In the genomic region with DNA sequence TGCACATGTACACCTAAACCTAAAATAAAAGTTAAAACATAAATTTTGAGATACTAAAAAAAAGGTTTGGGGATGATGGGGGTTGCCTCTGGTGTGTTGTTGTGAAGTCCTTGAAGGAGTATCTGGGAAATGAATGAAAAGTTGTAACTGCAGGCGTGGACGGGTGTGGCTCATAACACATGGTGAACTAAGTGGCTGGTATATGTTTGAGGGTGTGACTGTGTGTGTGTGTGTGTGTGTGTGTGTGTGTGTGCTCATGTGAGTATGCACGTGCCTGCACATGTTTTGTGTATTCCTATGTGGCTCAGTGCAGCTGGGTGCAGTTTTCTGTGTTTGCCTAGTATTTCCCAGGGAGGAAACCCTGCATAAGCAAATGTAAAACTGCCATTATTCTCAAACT, we compare ENCODE assay signal across 21 cellular contexts.
DNase-seq lines count a peak whose midpoint lies in the region; ATAC-seq and TF ChIP-seq lines count a peak whose summit lies in the region.
"Had no signal": no experiment of that assay in that cellular context is flagged by ENCODE, and none has a peak within 500 bp of the region (broad histone marks: within the 10 kb centered on the region; RNA-seq: fewer than 3 reads in every experiment).

No MANE protein-coding gene starts in this region.

- H3K79me2 ChIP-seq in mammary epithelial cell (ENCODE audit: insufficient read depth, low read length) = no peaks in the 10 kb centered on the region
- H3K79me2 ChIP-seq in smooth muscle cell (ENCODE audit: low read depth) = no peaks in the 10 kb centered on the region

- H3K9ac ChIP-seq in mammary epithelial cell (ENCODE audit: insufficient read depth, low read length) (no peak overlapping the region), smooth muscle cell (ENCODE audit: low read depth) (no peak overlapping the region)
- H3K9ac ChIP-seq: BLaER1 had no signal

- TF ChIP-seq CTCF in mammary epithelial cell (conservative IDR thresholded peaks at IDR 0.05 in 1 of 2, IDR thresholded peaks at IDR 0.05 in 1 of 2; ENCODE audit: extremely low read depth in 1 of 2, insufficient read depth in 1 of 2, low read depth in 1 of 2, low read length in 2 of 2) (no peak), epithelial cell of esophagus (IDR thresholded peaks at IDR 0.05; ENCODE audit: insufficient read depth, low read depth, low read length, missing control alignments) (no peak), foreskin keratinocyte (conservative IDR thresholded peaks at IDR 0.05) (no peak), smooth muscle cell (IDR thresholded peaks at IDR 0.05; ENCODE audit: borderline replicate concordance, insufficient read depth, poor library complexity, severe bottlenecking) (no peak)

- no peaks in the 10 kb centered on the region for H3K36me3 ChIP-seq in mammary epithelial cell (ENCODE audit: insufficient read depth, low read length)
- no peaks in the 10 kb centered on the region for H3K36me3 ChIP-seq in smooth muscle cell (ENCODE audit: low read depth)
- H3K36me3 ChIP-seq: BLaER1, HAP-1 had no signal

- peaks cover 3% of the 10 kb centered on the region for H3K4me1 ChIP-seq in mammary epithelial cell (ENCODE audit: insufficient read depth, low read length)
- H3K4me1 ChIP-seq in foreskin keratinocyte = no peaks in the 10 kb centered on the region
- H3K4me1 ChIP-seq in smooth muscle cell (ENCODE audit: low read depth) = no peaks in the 10 kb centered on the region
- H3K4me1 ChIP-seq: BLaER1 had no signal

- no peaks in the 10 kb centered on the region for H3K4me1 Mint-ChIP-seq in activated T-helper 1 cell treated with anti-CD3 and anti-CD28 coated beads, Interleukin-12 subunit alpha, Interleukin-12 subunit beta, Interleukin-2, Interleukin-4 antibody, amounts not matched to agents 30 ng/mL and 10 ng/mL and 1 ng/mL, durations not matched to agents 14 hours and 24 hours and 36 hours (ENCODE audit: low read depth)
- H3K4me1 Mint-ChIP-seq: B cell; CD4-positive, CD25-positive, alpha-beta regulatory T cell had no signal

- no peaks in the 10 kb centered on the region for H3K27me3 ChIP-seq in mammary epithelial cell (ENCODE audit: insufficient read depth, low read length)
- H3K27me3 ChIP-seq in foreskin keratinocyte = no peaks in the 10 kb centered on the region
- H3K27me3 ChIP-seq in smooth muscle cell (ENCODE audit: low read depth) = no peaks in the 10 kb centered on the region
- H3K27me3 ChIP-seq: BLaER1 had no signal

- CTCF ChIA-PET in mammary epithelial cell (lab: Charles Lee; ENCODE audit: low non-redundant PET) = no interaction called here

- no peak overlapping the region for H3K4me3 Mint-ChIP-seq in activated T-helper 1 cell treated with anti-CD3 and anti-CD28 coated beads, Interleukin-12 subunit alpha, Interleukin-12 subunit beta, Interleukin-2, Interleukin-4 antibody, amounts not matched to agents 30 ng/mL and 10 ng/mL and 1 ng/mL, durations not matched to agents 14 hours and 24 hours and 36 hours
- H3K4me3 Mint-ChIP-seq: B cell; CD4-positive, CD25-positive, alpha-beta regulatory T cell; CD8-positive, alpha-beta T cell; HFFc6 had no signal

- H3K9me3 Mint-ChIP-seq in activated T-helper 1 cell treated with anti-CD3 and anti-CD28 coated beads, Interleukin-12 subunit alpha, Interleukin-12 subunit beta, Interleukin-2, Interleukin-4 antibody, amounts not matched to agents 30 ng/mL and 10 ng/mL and 1 ng/mL, durations not matched to agents 14 hours and 24 hours and 36 hours = no peaks in the 10 kb centered on the region
- H3K9me3 Mint-ChIP-seq: CD8-positive, alpha-beta T cell had no signal

- H4K20me1 ChIP-seq in mammary epithelial cell (ENCODE audit: insufficient read depth, low read length) (no peaks in the 10 kb centered on the region), smooth muscle cell (ENCODE audit: low read depth) (no peaks in the 10 kb centered on the region)
- H4K20me1 ChIP-seq: BLaER1 had no signal

- WGBS in mammary epithelial cell (ENCODE audit: low coverage, missing lambda C conversion rate) = 98% methylated on average over 3 of the region's 3 CpGs
- 91% methylated on average over 3 of the region's 3 CpGs for WGBS in smooth muscle cell (ENCODE audit: low lambda C conversion rate)

- no peaks in the 10 kb centered on the region for H3F3A ChIP-seq in smooth muscle cell (ENCODE audit: low read depth)

- DNase-seq in DMS153 (lab: John Stamatoyannopoulos, UW) (peak; percentile 21), DMS153 treated with DMSO at 0.1 percent for 48 hours (lab: John Stamatoyannopoulos, UW; ENCODE audit: unreplicated experiment) (no peak), mammary epithelial cell (peak; percentile 27), epithelial cell of esophagus (ENCODE audit: low read depth) (peak; percentile 58), foreskin keratinocyte (peak in 1 of 2 donors; percentile 40), smooth muscle cell (lab: John Stamatoyannopoulos, UW; ENCODE audit: unreplicated experiment) (no peak), SHP77 (lab: John Stamatoyannopoulos, UW) (no peak)
- DNase-seq in activated T-helper 1 cell treated with anti-CD3 and anti-CD28 coated beads, Interleukin-12 subunit alpha, Interleukin-12 subunit beta, Interleukin-2, Interleukin-4 antibody, amounts not matched to agents 30 ng/mL and 10 ng/mL and 1 ng/mL, durations not matched to agents 14 hours and 24 hours and 36 hours (ENCODE audit: low spot score) = no peak
- DNase-seq: Caco-2; CD4-positive, CD25-positive, alpha-beta regulatory T cell; CD8-positive, alpha-beta T cell; DMS53; DMS79 treated with DMSO at 0.1 percent for 48 hours; GF-D8; GOT3; HFFc6 had no signal

- H3K9me3 ChIP-seq in mammary epithelial cell (replicated peaks; ENCODE audit: insufficient read depth, low read length) (no peaks in the 10 kb centered on the region), smooth muscle cell (replicated peaks; ENCODE audit: low read depth) (no peaks in the 10 kb centered on the region)
- H3K9me3 ChIP-seq: BLaER1, Caco-2, HAP-1 had no signal

- dilution Hi-C loops in mammary epithelial cell (cut with HindIII; ENCODE audit: low sequenced_read_pairs) = no loop called here

- H2AFZ ChIP-seq in mammary epithelial cell (ENCODE audit: low read depth, low read length) (no peak overlapping the region), smooth muscle cell (ENCODE audit: low read depth) (no peak overlapping the region)

- in situ Hi-C loops in mammary epithelial cell (cut with MboI; ENCODE audit: low sequenced_read_pairs in 2 of 2) = no loop called here

- peaks cover 3% of the 10 kb centered on the region for H3K27me3 Mint-ChIP-seq in activated T-helper 1 cell treated with anti-CD3 and anti-CD28 coated beads, Interleukin-12 subunit alpha, Interleukin-12 subunit beta, Interleukin-2, Interleukin-4 antibody, amounts not matched to agents 30 ng/mL and 10 ng/mL and 1 ng/mL, durations not matched to agents 14 hours and 24 hours and 36 hours (ENCODE audit: insufficient read depth)
- H3K27me3 Mint-ChIP-seq: B cell; CD4-positive, CD25-positive, alpha-beta regulatory T cell had no signal

- no peak overlapping the region for H3K27ac Mint-ChIP-seq in activated T-helper 1 cell treated with anti-CD3 and anti-CD28 coated beads, Interleukin-12 subunit alpha, Interleukin-12 subunit beta, Interleukin-2, Interleukin-4 antibody, amounts not matched to agents 30 ng/mL and 10 ng/mL and 1 ng/mL, durations not matched to agents 14 hours and 24 hours and 36 hours
- H3K27ac Mint-ChIP-seq: B cell; CD4-positive, CD25-positive, alpha-beta regulatory T cell; CD8-positive, alpha-beta T cell; HFFc6 had no signal

- BruUV-seq in mammary epithelial cell (replicated peaks; lab: Mats Ljungman, UMichigan) = no TSS peak

- H3K36me3 Mint-ChIP-seq in activated T-helper 1 cell treated with anti-CD3 and anti-CD28 coated beads, Interleukin-12 subunit alpha, Interleukin-12 subunit beta, Interleukin-2, Interleukin-4 antibody, amounts not matched to agents 30 ng/mL and 10 ng/mL and 1 ng/mL, durations not matched to agents 14 hours and 24 hours and 36 hours (ENCODE audit: low read depth) = no peaks in the 10 kb centered on the region
- H3K36me3 Mint-ChIP-seq: CD4-positive, CD25-positive, alpha-beta regulatory T cell; CD8-positive, alpha-beta T cell had no signal

- H3K4me3 ChIP-seq in mammary epithelial cell (replicated peaks in 1 of 3; ENCODE audit: insufficient read depth in 1 of 3, low read depth in 2 of 3, low read length in 3 of 3) (no peak overlapping the region), epithelial cell of esophagus (ENCODE audit: low read length) (no peak overlapping the region), smooth muscle cell (no peak overlapping the region)
- H3K4me3 ChIP-seq: BLaER1, HAP-1 had no signal

- ATAC-seq in foreskin keratinocyte = peak; percentile 48
- ATAC-seq: CD8-positive, alpha-beta T cell had no signal

- H3K4me2 ChIP-seq in mammary epithelial cell (ENCODE audit: insufficient read depth, low read depth, low read length) (no peak overlapping the region), smooth muscle cell (no peak overlapping the region)
- H3K4me2 ChIP-seq: BLaER1 had no signal

- H3K27ac ChIP-seq in mammary epithelial cell (ENCODE audit: insufficient read depth, low read depth, low read length) (no peak overlapping the region), foreskin keratinocyte (peak overlapping the region; percentile 40), smooth muscle cell (ENCODE audit: low read depth) (no peak overlapping the region)
- H3K27ac ChIP-seq: 22Rv1, BLaER1, C4-2B had no signal

- intact Hi-C loops in mammary epithelial cell (cut with micrococcal nuclease) = no loop called here
- intact Hi-C loops in activated T-helper 1 cell treated with anti-CD3 and anti-CD28 coated beads, Interleukin-12 subunit alpha, Interleukin-12 subunit beta, Interleukin-2, Interleukin-4 antibody, amounts not matched to agents 30 ng/mL and 10 ng/mL and 1 ng/mL, durations not matched to agents 14 hours and 24 hours and 36 hours (cut with micrococcal nuclease) = no loop called here

Comparison
In these comparisons a context has a peak if more than half of its experiments do, and no peak if none do; other contexts are left out.
1. DNase-seq: peak in DMS153 (single experiment), mammary epithelial cell (single experiment) and epithelial cell of esophagus (single experiment); none in DMS153 treated with DMSO at 0.1 percent for 48 hours (single experiment), activated T-helper 1 cell treated with anti-CD3 and anti-CD28 coated beads, Interleukin-12 subunit alpha, Interleukin-12 subunit beta, Interleukin-2, Interleukin-4 antibody, amounts not matched to agents 30 ng/mL and 10 ng/mL and 1 ng/mL, durations not matched to agents 14 hours and 24 hours and 36 hours (single experiment), smooth muscle cell (single experiment) and SHP77 (0 of 2).